Comparison of ENCODE assay signal across 8 cellular contexts in the genomic region with DNA sequence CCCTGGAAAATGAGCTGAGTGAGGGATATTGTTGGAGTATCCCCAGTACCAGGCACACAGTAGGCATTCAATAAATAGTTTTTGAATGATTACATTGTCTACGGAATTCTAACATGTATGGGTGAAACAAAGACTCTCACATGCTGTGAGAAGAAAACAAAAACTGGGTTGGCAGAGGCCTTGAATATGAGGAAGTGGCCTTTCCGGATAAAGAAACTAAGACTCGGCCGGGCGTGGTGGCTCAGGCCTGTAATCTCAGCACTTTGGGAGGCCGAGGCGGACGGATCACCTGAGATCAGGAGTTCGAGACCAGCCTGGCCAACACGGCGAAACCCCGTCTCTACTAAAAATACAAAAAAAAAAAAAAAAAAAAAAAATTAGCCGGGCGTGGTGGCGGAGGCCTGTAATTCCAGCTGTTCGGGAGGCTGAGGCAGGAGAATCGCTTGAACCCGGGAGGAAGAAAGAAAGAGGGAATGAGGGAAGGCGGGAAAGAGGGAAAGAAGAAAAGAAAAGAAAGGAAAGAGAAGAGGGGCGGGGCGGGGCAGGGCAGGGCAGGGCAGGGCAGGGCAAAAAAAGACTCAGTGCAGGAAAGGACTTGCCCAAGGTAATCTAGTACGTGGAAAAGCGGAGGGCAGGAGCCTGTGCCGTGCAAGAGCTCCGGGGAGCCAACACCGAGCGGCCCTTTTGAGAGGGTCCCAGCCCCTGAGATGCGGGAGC. TPM values are rescaled to one million over a fixed set of nuclear protein-coding genes. Genes with fewer than 3 reads are reported as not detected.
DNase-seq lines count a peak whose midpoint lies in the region; ATAC-seq and TF ChIP-seq lines count a peak whose summit lies in the region.

No MANE protein-coding gene starts in this region.

- no peaks in the 10 kb centered on the region for H3K27me3 ChIP-seq in A673 (replicated peaks; ENCODE audit: insufficient read depth, low read depth, low read length, poor library complexity)
- H3K27me3 ChIP-seq in MG63 = peaks cover 2% of the 10 kb centered on the region; the same call in 1 of the 2 replicates
- no peaks in the 10 kb centered on the region for H3K27me3 ChIP-seq in ascending aorta
- no peaks in the 10 kb centered on the region for H3K27me3 ChIP-seq in kidney epithelial cell (ENCODE audit: control insufficient read depth, insufficient read depth, low read length)

- BruUV-seq in A673 (replicated peaks; lab: Mats Ljungman, UMichigan) = TSS peak; percentile 85

- DNase-seq in A673 (ENCODE audit: low spot score) (no peak), MG63 (no peak), ascending aorta (ENCODE audit: low spot score in 2 of 2) (no peak), kidney epithelial cell (ENCODE audit: low read depth) (no peak), superior temporal gyrus (ENCODE audit: extremely low spot score) (peak; percentile 39), iPS-NIHi7 (ENCODE audit: extremely low spot score) (no peak), NCI-H2081 treated with DMSO at 0.1 percent for 48 hours (lab: John Stamatoyannopoulos, UW) (no peak)

- CTCF ChIA-PET in A673 (lab: Charles Lee) = interaction anchor here (0.6 kb wide), 1 partner anchor 56 kb away, joined by 12 read pairs; no protein-coding TSS in a partner anchor

- H3K9me3 ChIP-seq in A673 (ENCODE audit: low read depth, low read length, poor library complexity, severe bottlenecking) = no peaks in the 10 kb centered on the region
- H3K9me3 ChIP-seq in MG63 = no peaks in the 10 kb centered on the region
- no peaks in the 10 kb centered on the region for H3K9me3 ChIP-seq in ascending aorta

- peak; percentile 27 for ATAC-seq in GM21381 (IDR thresholded peaks at IDR 0.05; ENCODE audit: unreplicated experiment)

- peaks cover 3% of the 10 kb centered on the region for H3K4me1 ChIP-seq in A673 (ENCODE audit: insufficient read depth, low read length, poor library complexity, severe bottlenecking)
- H3K4me1 ChIP-seq in ascending aorta = peaks cover 2 to 9% of the 10 kb centered on the region in 2 donors

- H3K4me3 ChIP-seq in A673 (ENCODE audit: low read depth, low read length, poor library complexity, severe bottlenecking) (peak overlapping the region; percentile 90), MG63 (peak overlapping the region; percentile 89), ascending aorta (peak overlapping the region; percentile 83 to 90), kidney epithelial cell (ENCODE audit: low read depth, low read length) (peak overlapping the region; percentile 65)

- H3K36me3 ChIP-seq in A673 (ENCODE audit: insufficient read depth, low read length, poor library complexity, severe bottlenecking) (peaks cover 5% of the 10 kb centered on the region), MG63 (peaks cover 15% of the 10 kb centered on the region), ascending aorta (no peaks in the 10 kb centered on the region), kidney epithelial cell (ENCODE audit: control insufficient read depth, insufficient read depth, low read length) (no peaks in the 10 kb centered on the region)

- POLR2A ChIA-PET in A673 (lab: Charles Lee; ENCODE audit: low non-redundant PET) = interaction anchor here (0.8 kb wide), 1 partner anchor 8 kb away, joined by 3 read pairs; no protein-coding TSS in a partner anchor

- H3K27ac ChIP-seq in A673 (ENCODE audit: low read depth, low read length, poor library complexity, severe bottlenecking) (peak overlapping the region; percentile 98), ascending aorta (peak overlapping the region; percentile 75 to 88)

- no peak for TF ChIP-seq CTCF in A673 (conservative IDR thresholded peaks at IDR 0.05; ENCODE audit: low read depth, low read length)
- TF ChIP-seq CTCF in ascending aorta (IDR thresholded peaks at IDR 0.05) = no peak
- no peak for TF ChIP-seq CTCF in kidney epithelial cell (IDR thresholded peaks at IDR 0.05; ENCODE audit: insufficient read depth, low read length, poor library complexity, severe bottlenecking)

- intact Hi-C loops in A673 (cut with micrococcal nuclease; ENCODE audit: unreplicated experiment) (loop anchor here (2.0 to 5.0 kb wide), 3 partner anchors 101 to 518 kb away; partner anchors contain the start of gene NPY1R), ascending aorta (cut with DNase I) (loop anchor here (2.0 kb wide), 3 partner anchors 55 to 327 kb away; partner anchors contain the start of gene NAF1)

RNA-seq across cellular contexts. Expression of gene TMA16, which starts 0.7 kb away (rescaled TPM):
- total RNA-seq in A673 (2021) (83.5 and 84.8 TPM in 2 replicates), ascending aorta (36.9 TPM), kidney epithelial cell (22.1 and 30.7 TPM in 2 replicates)
- 51.8 and 86.1 TPM in 2 replicates for total RNA-seq in MG63 (2014; rRNA removed; shearing (Covaris generic); ENCODE audit: low replicate concordance)

RNA-seq across cellular contexts. Expression of gene TKTL2, which starts 20.2 kb away (rescaled TPM):
- total RNA-seq in A673 (2021) (not detected in 2 replicates), ascending aorta (not detected), kidney epithelial cell (not detected in 2 replicates)
- total RNA-seq in MG63 (2014; rRNA removed; shearing (Covaris generic); ENCODE audit: low replicate concordance) = not detected in 2 replicates
